Comparison of ENCODE assay signal across 36 cellular contexts in the genomic region with DNA sequence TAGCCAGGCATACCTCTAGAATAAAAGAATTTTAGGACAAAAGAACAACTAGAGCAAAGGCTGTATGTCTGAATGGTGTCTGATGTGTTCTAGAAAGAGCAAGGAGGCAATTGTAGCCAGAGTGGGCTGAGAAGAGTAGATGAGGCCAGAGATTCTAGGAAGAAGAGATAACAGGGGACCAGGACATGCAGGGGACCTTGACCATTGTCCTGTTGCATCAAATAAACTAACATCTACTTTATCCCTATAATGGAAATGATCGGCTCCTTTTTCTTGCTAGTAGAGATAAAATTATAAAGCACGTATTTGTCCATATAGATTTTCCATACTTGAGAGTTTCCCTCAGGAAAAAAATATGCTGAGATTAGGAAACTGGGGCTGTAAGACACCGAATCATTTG. TPM values are rescaled to one million over a fixed set of nuclear protein-coding genes. Genes with fewer than 3 reads are reported as not detected.
"Had no signal": no experiment of that assay in that cellular context is flagged by ENCODE, and none has a peak within 500 bp of the region (broad histone marks: within the 10 kb centered on the region; RNA-seq: fewer than 3 reads in every experiment).

No MANE protein-coding gene starts in this region.

- ATAC-seq: gastrocnemius medialis; stimulated activated effector memory CD8-positive, alpha-beta T cell treated with anti-CD3 and anti-CD28 coated beads, Interleukin-12 subunit alpha, Interleukin-12 subunit beta, amount 100 ng/mL, for 72 hours; T-helper 17 cell had no signal

- H3K4me1 ChIP-seq: colonic mucosa, left lung had no signal

- H3K9me3 Mint-ChIP-seq: activated CD4-positive, alpha-beta memory T cell treated with anti-CD3 and anti-CD28 coated beads for 36 hours; activated CD4-positive, alpha-beta T cell treated with anti-CD3 and anti-CD28 coated beads, Interleukin-2, amount 10 ng/mL, durations not matched to agents 24 days and 14 days; activated T-helper 1 cell treated with anti-CD3 and anti-CD28 coated beads, Interleukin-12 subunit alpha, Interleukin-12 subunit beta, Interleukin-2, Interleukin-4 antibody, amounts not matched to agents 30 ng/mL and 10 ng/mL and 1 ng/mL, durations not matched to agents 14 hours and 24 hours and 36 hours; brain; nephron progenitor cell; stimulated activated effector memory CD8-positive, alpha-beta T cell treated with anti-CD3 and anti-CD28 coated beads, Interleukin-12 subunit alpha, Interleukin-12 subunit beta, amount 100 ng/mL, for 72 hours; stimulated activated naive CD8-positive, alpha-beta T cell treated with anti-CD3 and anti-CD28 coated beads, Interleukin-15, Interleukin-2, amounts not matched to agents 100 ng/mL and 50 ng/mL, for 24 hours had no signal

- H3K4me3 ChIP-seq: cardiac muscle cell, colonic mucosa, gastrocnemius medialis, skin epidermis, vagina had no signal

- H3K27me3 ChIP-seq: gastrocnemius medialis, vagina had no signal

- H3K4me3 Mint-ChIP-seq: activated CD4-positive, alpha-beta memory T cell treated with anti-CD3 and anti-CD28 coated beads for 36 hours; activated CD4-positive, alpha-beta T cell treated with anti-CD3 and anti-CD28 coated beads, Interleukin-2, amount 10 ng/mL, durations not matched to agents 24 days and 14 days; activated T-helper 1 cell treated with anti-CD3 and anti-CD28 coated beads, Interleukin-12 subunit alpha, Interleukin-12 subunit beta, Interleukin-2, Interleukin-4 antibody, amounts not matched to agents 30 ng/mL and 10 ng/mL and 1 ng/mL, durations not matched to agents 14 hours and 24 hours and 36 hours; naive B cell; nephron progenitor cell; stimulated activated effector memory CD8-positive, alpha-beta T cell treated with anti-CD3 and anti-CD28 coated beads, Interleukin-12 subunit alpha, Interleukin-12 subunit beta, amount 100 ng/mL, for 72 hours; stimulated activated naive CD8-positive, alpha-beta T cell treated with anti-CD3 and anti-CD28 coated beads, Interleukin-15, Interleukin-2, amounts not matched to agents 100 ng/mL and 50 ng/mL, for 24 hours; T-helper 17 cell had no signal

- DNase-seq: activated CD4-positive, alpha-beta memory T cell treated with anti-CD3 and anti-CD28 coated beads for 36 hours; activated CD4-positive, alpha-beta T cell treated with anti-CD3 and anti-CD28 coated beads, Interleukin-2, amount 10 ng/mL, durations not matched to agents 24 days and 14 days; activated CD4-positive, CD25-positive, alpha-beta regulatory T cell treated with anti-CD3 and anti-CD28 coated beads, Interleukin-2, amount 50 U/mL, for 72 hours; activated CD8-positive, alpha-beta memory T cell treated with anti-CD3 and anti-CD28 coated beads, Interleukin-2, amount 50 U/mL, for 4 hours; activated gamma-delta T cell; activated naive CD4-positive, alpha-beta T cell treated with anti-CD3 and anti-CD28 coated beads, Interleukin-2, amount 50 U/mL, for 16 hours; activated T-cell treated with anti-CD3 and anti-CD28 coated beads, Interleukin-2, amount 50 U/mL, for 1 hour; amygdala; cerebellar nuclear complex; colonic mucosa; effector CD8-positive, alpha-beta T cell; gastrocnemius medialis; glutamatergic neuron; left lung; mammary epithelial cell; naive B cell; nephron progenitor cell; stimulated activated CD4-positive, alpha-beta T cell treated with anti-CD3 and anti-CD28 coated beads, Interleukin-4, amount 100 ng/mL, for 24 hours; SW 1271; T-helper 17 cell; T1000 had no signal

- H3K9me3 ChIP-seq: colonic mucosa, gastrocnemius medialis, left lung, neutrophil, tibial nerve, vagina had no signal

- H3K27ac ChIP-seq: cardiac muscle cell, colonic mucosa, epithelial cell of prostate, gastrocnemius medialis, neutrophil, skin epidermis, vagina had no signal

- H3K36me3 ChIP-seq: cardiac muscle cell, colonic mucosa, gastrocnemius medialis, left lung, neutrophil, vagina had no signal

- H3K27ac Mint-ChIP-seq: activated CD4-positive, alpha-beta memory T cell treated with anti-CD3 and anti-CD28 coated beads for 36 hours; activated CD4-positive, alpha-beta T cell treated with anti-CD3 and anti-CD28 coated beads, Interleukin-2, amount 10 ng/mL, durations not matched to agents 24 days and 14 days; activated T-helper 1 cell treated with anti-CD3 and anti-CD28 coated beads, Interleukin-12 subunit alpha, Interleukin-12 subunit beta, Interleukin-2, Interleukin-4 antibody, amounts not matched to agents 30 ng/mL and 10 ng/mL and 1 ng/mL, durations not matched to agents 14 hours and 24 hours and 36 hours; brain; naive B cell; nephron progenitor cell; stimulated activated effector memory CD8-positive, alpha-beta T cell treated with anti-CD3 and anti-CD28 coated beads, Interleukin-12 subunit alpha, Interleukin-12 subunit beta, amount 100 ng/mL, for 72 hours; stimulated activated naive CD8-positive, alpha-beta T cell treated with anti-CD3 and anti-CD28 coated beads, Interleukin-15, Interleukin-2, amounts not matched to agents 100 ng/mL and 50 ng/mL, for 24 hours; T-helper 17 cell had no signal

- H3K4me1 Mint-ChIP-seq: activated CD4-positive, alpha-beta T cell treated with anti-CD3 and anti-CD28 coated beads, Interleukin-2, amount 10 ng/mL, durations not matched to agents 24 days and 14 days; nephron progenitor cell had no signal

- FAIRE-seq: endometrium, islet of Langerhans had no signal

- H3K36me3 Mint-ChIP-seq: activated CD4-positive, alpha-beta memory T cell treated with anti-CD3 and anti-CD28 coated beads for 36 hours; brain; stimulated activated effector memory CD8-positive, alpha-beta T cell treated with anti-CD3 and anti-CD28 coated beads, Interleukin-12 subunit alpha, Interleukin-12 subunit beta, amount 100 ng/mL, for 72 hours had no signal

RNA-seq across cellular contexts. Expression of a gene that starts 2.6 kb away (rescaled TPM):
- total RNA-seq: activated CD4-positive, alpha-beta memory T cell treated with anti-CD3 and anti-CD28 coated beads for 36 hours; activated CD4-positive, alpha-beta T cell treated with anti-CD3 and anti-CD28 coated beads, Interleukin-2, amount 10 ng/mL, durations not matched to agents 24 days and 14 days; activated CD8-positive, alpha-beta memory T cell treated with anti-CD3 and anti-CD28 coated beads for 36 hours; activated T-helper 1 cell treated with anti-CD3 and anti-CD28 coated beads, Interleukin-12 subunit alpha, Interleukin-12 subunit beta, Interleukin-2, Interleukin-4 antibody, amounts not matched to agents 30 ng/mL and 10 ng/mL and 1 ng/mL, durations not matched to agents 14 hours and 24 hours and 36 hours; dermis microvascular lymphatic vessel endothelial cell; osteocyte; T-helper 17 cell had no signal
